Comparison of ENCODE assay signal across 26 cellular contexts in the genomic region with DNA sequence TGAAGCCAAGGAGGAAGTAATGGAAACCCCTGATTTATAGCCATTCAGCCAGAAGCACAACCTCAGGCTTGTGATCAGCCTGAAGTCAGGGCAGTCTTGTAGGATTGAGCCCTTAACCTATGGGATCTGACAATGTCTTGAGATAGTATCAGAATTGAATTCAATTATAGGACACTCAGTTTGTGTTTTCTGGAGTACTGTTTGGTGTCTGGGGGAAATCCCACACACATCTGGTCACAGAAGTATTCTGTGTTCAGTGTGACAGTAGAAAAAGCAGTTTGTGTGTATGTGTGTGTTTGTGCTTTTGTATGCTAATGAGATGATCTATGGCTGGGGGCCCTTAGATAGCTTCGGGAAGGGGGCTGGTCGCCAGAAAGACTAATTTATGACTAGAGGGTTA. TPM values are rescaled to one million over a fixed set of nuclear protein-coding genes. Genes with fewer than 3 reads are reported as not detected.
DNase-seq lines count a peak whose midpoint lies in the region; ATAC-seq, FAIRE-seq and TF ChIP-seq lines count a peak whose summit lies in the region.
"Had no signal": no experiment of that assay in that cellular context is flagged by ENCODE, and none has a peak within 500 bp of the region (broad histone marks: within the 10 kb centered on the region; RNA-seq: fewer than 3 reads in every experiment).

No MANE protein-coding gene starts in this region.

- H3K36me3 ChIP-seq in RWPE2 (ENCODE audit: low read depth), result peaks cover 34% of the 10 kb centered on the region
- peaks cover 8 to 37% of the 10 kb centered on the region in 2 experiments for H3K36me3 ChIP-seq in keratinocyte (ENCODE audit: control insufficient read depth in 2 of 2, extremely low read depth in 1 of 2, insufficient read depth in 2 of 2, low read length in 2 of 2)
- H3K36me3 ChIP-seq in uterus, result no peaks in the 10 kb centered on the region
- H3K36me3 ChIP-seq: esophagus muscularis mucosa, transverse colon had no signal

- peaks cover 42% of the 10 kb centered on the region for H3K27me3 Mint-ChIP-seq in activated T-cell treated with anti-CD3 and anti-CD28 coated beads, Interleukin-2, amount 50 U/mL, for 4 hours (ENCODE audit: low read depth)
- peaks cover 39% of the 10 kb centered on the region for H3K27me3 Mint-ChIP-seq in activated T-cell treated with anti-CD3 and anti-CD28 coated beads, Interleukin-2, amount 50 U/mL, for 72 hours (ENCODE audit: low read depth)
- no peaks in the 10 kb centered on the region for H3K27me3 Mint-ChIP-seq in chondrocyte (ENCODE audit: low read depth)

- H3K27ac Mint-ChIP-seq in activated T-cell treated with anti-CD3 and anti-CD28 coated beads, Interleukin-2, amount 50 U/mL, for 72 hours, result no peak overlapping the region
- no peak overlapping the region for H3K27ac Mint-ChIP-seq in chondrocyte (ENCODE audit: unreplicated experiment)
- H3K27ac Mint-ChIP-seq: activated naive CD4-positive, alpha-beta T cell treated with anti-CD3 and anti-CD28 coated beads, Interleukin-2, amount 50 U/mL, for 72 hours; progenitor cell of endocrine pancreas; T-helper 17 cell had no signal

- H3K4me2 ChIP-seq in keratinocyte (ENCODE audit: control insufficient read depth, extremely low read depth, insufficient read depth, low read depth, low read length), result peak overlapping the region; percentile 87

- H3K4me1 Mint-ChIP-seq in activated T-cell treated with anti-CD3 and anti-CD28 coated beads, Interleukin-2, amount 50 U/mL, for 4 hours (ENCODE audit: low read depth), result peaks cover 54% of the 10 kb centered on the region
- H3K4me1 Mint-ChIP-seq in activated T-cell treated with anti-CD3 and anti-CD28 coated beads, Interleukin-2, amount 50 U/mL, for 72 hours (ENCODE audit: low read depth), result peaks cover 94% of the 10 kb centered on the region
- H3K4me1 Mint-ChIP-seq in chondrocyte (ENCODE audit: low read depth), result peaks cover 78% of the 10 kb centered on the region

- TF ChIP-seq CTCF in RWPE2 (IDR thresholded peaks at IDR 0.05; ENCODE audit: poor library complexity, severe bottlenecking) (no peak), keratinocyte (optimal IDR thresholded peaks at IDR 0.05 in 1 of 3, IDR thresholded peaks at IDR 0.05 in 1 of 3, conservative IDR thresholded peaks at IDR 0.05 in 1 of 3; ENCODE audit: extremely low read depth in 1 of 3, insufficient read depth in 2 of 3, low read length in 3 of 3) (no peak), uterus (IDR thresholded peaks at IDR 0.05) (no peak), chondrocyte (IDR thresholded peaks at IDR 0.05) (no peak)

- no peak overlapping the region for H3K9ac ChIP-seq in keratinocyte (ENCODE audit: control insufficient read depth, extremely low read depth, insufficient read depth, low read length)

- H3K27ac ChIP-seq in RWPE2 (ENCODE audit: poor library complexity, severe bottlenecking), result peak overlapping the region; percentile 99
- H3K27ac ChIP-seq in keratinocyte (ENCODE audit: control insufficient read depth, insufficient read depth, low read length), result no peak overlapping the region
- peak overlapping the region; percentile 80 to 85 for H3K27ac ChIP-seq in uterus
- H3K27ac ChIP-seq: esophagus muscularis mucosa, transverse colon had no signal

- no peak for DNase-seq in activated T-cell treated with anti-CD3 and anti-CD28 coated beads, Interleukin-2, amount 50 U/mL, for 4 hours
- DNase-seq in activated T-cell treated with anti-CD3 and anti-CD28 coated beads, Interleukin-2, amount 50 U/mL, for 72 hours, result no peak
- DNase-seq in RWPE2 (ENCODE audit: low spot score) (no peak), keratinocyte (ENCODE audit: low read depth, low spot score) (no peak), uterus (no peak), chondrocyte (ENCODE audit: low spot score) (no peak)
- DNase-seq: activated CD4-positive, alpha-beta T cell treated with anti-CD3 and anti-CD28 coated beads for 1 hour; DMS53; foreskin melanocyte; H7; left colon; mammary epithelial cell; NCI-H1417 treated with DMSO at 0.1 percent for 48 hours; NCI-H2081; NCI-H226; NCI-H69; RPMI8226; T-helper 17 cell; transverse colon had no signal

- no peak for TF ChIP-seq POLR2A in uterus (IDR thresholded peaks at IDR 0.05)

- peak; percentile 23 to 36 for ATAC-seq in activated T-cell treated with anti-CD3 and anti-CD28 coated beads, Interleukin-2, amount 50 U/mL, for 4 hours
- ATAC-seq in activated T-cell treated with anti-CD3 and anti-CD28 coated beads, Interleukin-2, amount 50 U/mL, for 72 hours (replicated peaks in 1 of 2), result no peak
- ATAC-seq in RWPE2 (ENCODE audit: low read depth) (no peak), GM21526 (IDR thresholded peaks at IDR 0.05; ENCODE audit: low FRiP score, unreplicated experiment) (no peak), GM18511 (IDR thresholded peaks at IDR 0.05; ENCODE audit: unreplicated experiment) (no peak)
- ATAC-seq: activated naive CD4-positive, alpha-beta T cell treated with anti-CD3 and anti-CD28 coated beads, Interleukin-2, amount 50 U/mL, for 72 hours; left colon; T-helper 17 cell had no signal

- H3K4me3 Mint-ChIP-seq in activated T-cell treated with anti-CD3 and anti-CD28 coated beads, Interleukin-2, amount 50 U/mL, for 4 hours, result no peak overlapping the region
- H3K4me3 Mint-ChIP-seq in activated T-cell treated with anti-CD3 and anti-CD28 coated beads, Interleukin-2, amount 50 U/mL, for 72 hours, result peak overlapping the region in 1 of 2 donors; percentile 19
- no peak overlapping the region for H3K4me3 Mint-ChIP-seq in chondrocyte (ENCODE audit: unreplicated experiment)
- H3K4me3 Mint-ChIP-seq: T-helper 17 cell had no signal

- peaks cover 80% of the 10 kb centered on the region for H3K79me2 ChIP-seq in keratinocyte (ENCODE audit: control insufficient read depth, insufficient read depth, low read length)

- intact Hi-C loops in uterus (cut with DNase I; ENCODE audit: low total_unique reads), result no loop called here

- dilution Hi-C loops in keratinocyte (cut with MboI; ENCODE audit: extremely low pct_ligation_motif_present, low sequenced_read_pairs), result no loop called here

- no peaks in the 10 kb centered on the region for H4K20me1 ChIP-seq in keratinocyte (ENCODE audit: control insufficient read depth, extremely low read depth, insufficient read depth, low read length)

- no peak for FAIRE-seq in keratinocyte (lab: Jason Lieb, UNC)
- FAIRE-seq: astrocyte, GM19239 had no signal

- no peaks in the 10 kb centered on the region for H3K27me3 ChIP-seq in RWPE2 (ENCODE audit: insufficient read depth, poor library complexity, severe bottlenecking)
- no peaks in the 10 kb centered on the region for H3K27me3 ChIP-seq in keratinocyte (ENCODE audit: control insufficient read depth, extremely low read depth, insufficient read depth, low read length)
- no peaks in the 10 kb centered on the region for H3K27me3 ChIP-seq in uterus
- H3K27me3 ChIP-seq: esophagus muscularis mucosa, transverse colon had no signal

- no peak overlapping the region for H3K4me3 ChIP-seq in RWPE2 (ENCODE audit: severe bottlenecking)
- peak overlapping the region in 1 of 3 experiments; percentile 27 for H3K4me3 ChIP-seq in keratinocyte (ENCODE audit: control insufficient read depth in 2 of 3, extremely low read depth in 1 of 3, insufficient read depth in 2 of 3, low read depth in 1 of 3, low read length in 3 of 3)
- H3K4me3 ChIP-seq in uterus, result no peak overlapping the region
- H3K4me3 ChIP-seq: esophagus muscularis mucosa, transverse colon had no signal

- H3K9me3 ChIP-seq in RWPE2 (ENCODE audit: severe bottlenecking) (no peaks in the 10 kb centered on the region), keratinocyte (ENCODE audit: control insufficient read depth, low read depth, low read length) (no peaks in the 10 kb centered on the region), uterus (no peaks in the 10 kb centered on the region)
- H3K9me3 ChIP-seq: esophagus muscularis mucosa, transverse colon had no signal

- no peak overlapping the region for H2AFZ ChIP-seq in keratinocyte (ENCODE audit: control insufficient read depth, low read length)

- H3K4me1 ChIP-seq in RWPE2 (ENCODE audit: insufficient read depth, poor library complexity, severe bottlenecking) (peaks cover 64% of the 10 kb centered on the region), keratinocyte (ENCODE audit: control insufficient read depth, extremely low read depth, insufficient read depth, low read length) (peaks cover 84% of the 10 kb centered on the region), uterus (peaks cover 17 to 20% of the 10 kb centered on the region in 2 donors)

- H3K9me3 Mint-ChIP-seq in activated T-cell treated with anti-CD3 and anti-CD28 coated beads, Interleukin-2, amount 50 U/mL, for 4 hours, result no peaks in the 10 kb centered on the region
- H3K9me3 Mint-ChIP-seq in activated T-cell treated with anti-CD3 and anti-CD28 coated beads, Interleukin-2, amount 50 U/mL, for 72 hours, result no peaks in the 10 kb centered on the region
- no peaks in the 10 kb centered on the region for H3K9me3 Mint-ChIP-seq in chondrocyte (ENCODE audit: low read depth)
- H3K9me3 Mint-ChIP-seq: activated naive CD4-positive, alpha-beta T cell treated with anti-CD3 and anti-CD28 coated beads, Interleukin-2, amount 50 U/mL, for 72 hours had no signal

- no peaks in the 10 kb centered on the region for H3K9me1 ChIP-seq in keratinocyte (ENCODE audit: control insufficient read depth, extremely low read depth, insufficient read depth, low read length)

- H3K36me3 Mint-ChIP-seq in activated T-cell treated with anti-CD3 and anti-CD28 coated beads, Interleukin-2, amount 50 U/mL, for 4 hours (ENCODE audit: insufficient read depth), result peaks cover 3% of the 10 kb centered on the region
- peaks cover 2 to 7% of the 10 kb centered on the region in 2 donors for H3K36me3 Mint-ChIP-seq in activated T-cell treated with anti-CD3 and anti-CD28 coated beads, Interleukin-2, amount 50 U/mL, for 72 hours (ENCODE audit: insufficient read depth in 2 of 2)
- no peaks in the 10 kb centered on the region for H3K36me3 Mint-ChIP-seq in chondrocyte (ENCODE audit: low read depth)

RNA-seq across cellular contexts. Expression of a gene that starts 5.7 kb away (rescaled TPM):
- total RNA-seq in activated T-cell treated with anti-CD3 and anti-CD28 coated beads, Interleukin-2, amount 50 U/mL, for 4 hours, result 10 to 100 TPM in 2 of 3 donors, 1 to 10 TPM in 1; 9.4 to 18.4 (median 13.4) TPM
- total RNA-seq in activated T-cell treated with anti-CD3 and anti-CD28 coated beads, Interleukin-2, amount 50 U/mL, for 72 hours, result 10 to 100 TPM in 1 of 2 donors, 1 to 10 TPM in 1; 6.2 to 13.1 TPM
- polyA plus RNA-seq in keratinocyte, result 114 to 280 TPM (median 268 TPM) in 3 replicates
- 14.3 TPM for polyA plus RNA-seq in keratinocyte (2011; ENCODE audit: low read depth)
- 116 and 207 TPM in 2 replicates for polyA plus RNA-seq in keratinocyte (2011; cell fraction: cytosol; rRNA removed)
- polyA plus RNA-seq in keratinocyte (2011; cell fraction: nucleus; rRNA removed), result 173 and 193 TPM in 2 replicates
- polyA plus RNA-seq in keratinocyte (2012; ENCODE audit: low replicate concordance), result 33.4 and 214 TPM in 2 replicates
- 118 to 284 TPM (median 138 TPM) in 3 replicates for polyA minus RNA-seq in keratinocyte
- polyA minus RNA-seq in keratinocyte (2011; cell fraction: cytosol; rRNA and poly(A)+ RNA removed), result 325 TPM
- 170 and 250 TPM in 2 replicates for polyA minus RNA-seq in keratinocyte (2011; cell fraction: nucleus; rRNA and poly(A)+ RNA removed)
- total RNA-seq in uterus (100 to 1,000 TPM in 1 of 4 donors, 10 to 100 TPM in 3; 23.5 to 136 (median 65.4) TPM), chondrocyte (43.1 to 49.0 TPM (median 48.7 TPM) in 3 replicates)

Comparison
In these comparisons a context has a peak if more than half of its experiments do, and no peak if none do; other contexts are left out.
1. ATAC-seq: peak in activated T-cell treated with anti-CD3 and anti-CD28 coated beads, Interleukin-2, amount 50 U/mL, for 4 hours (2 of 2); none in activated T-cell treated with anti-CD3 and anti-CD28 coated beads, Interleukin-2, amount 50 U/mL, for 72 hours (0 of 2), RWPE2 (single experiment), GM21526 (single experiment) and GM18511 (single experiment).